23 cellular contexts compared by ENCODE assay signal in genomic region chr2:101787097-101787496, GRCh38.
DNase-seq lines count a peak whose midpoint lies in the region; TF ChIP-seq lines count a peak whose summit lies in the region.
"Had no signal": no experiment of that assay in that cellular context is flagged by ENCODE, and none has a peak within 500 bp of the region (broad histone marks: within the 10 kb centered on the region; RNA-seq: fewer than 3 reads in every experiment).

No MANE protein-coding gene starts in this region.

- H3K9me3 ChIP-seq in trophoblast cell (ENCODE audit: insufficient read depth, low read depth, low read length): no peaks in the 10 kb centered on the region
- H3K9me3 ChIP-seq: breast epithelium, colonic mucosa, HAP-1, prostate gland, upper lobe of left lung had no signal

- no peak overlapping the region for H3K4me2 ChIP-seq in trophoblast cell (ENCODE audit: low read length)

- H3K79me2 ChIP-seq in trophoblast cell (ENCODE audit: control insufficient read depth, insufficient read depth, low read length, poor library complexity): peaks cover 7% of the 10 kb centered on the region

- no peak overlapping the region for H3K27ac ChIP-seq in trophoblast cell (ENCODE audit: low read depth, low read length)
- H3K27ac ChIP-seq: breast epithelium, colonic mucosa, prostate gland, upper lobe of left lung had no signal

- H4K91ac ChIP-seq in trophoblast cell (ENCODE audit: low read depth, low read length): no peak overlapping the region

- no peak overlapping the region for H3K14ac ChIP-seq in trophoblast cell (ENCODE audit: low read length)

- H3K4me3 ChIP-seq in fibroblast of mammary gland (ENCODE audit: control insufficient read depth, low read depth, low read length): no peak overlapping the region
- H3K4me3 ChIP-seq in trophoblast cell (ENCODE audit: low read depth, low read length): no peak overlapping the region
- H3K4me3 ChIP-seq: breast epithelium, colonic mucosa, HAP-1, prostate gland, upper lobe of left lung had no signal

- H4K8ac ChIP-seq in trophoblast cell (ENCODE audit: low read depth, low read length): no peak overlapping the region

- no peak overlapping the region for H4K12ac ChIP-seq in trophoblast cell (ENCODE audit: low read depth, low read length)

- peaks cover 0 to 5% of the 10 kb centered on the region in 2 experiments for H3K4me1 ChIP-seq in trophoblast cell (ENCODE audit: control insufficient read depth in 1 of 2, insufficient read depth in 2 of 2, low read length in 2 of 2)
- H3K4me1 ChIP-seq: colonic mucosa, prostate gland had no signal

- H3K23ac ChIP-seq in trophoblast cell (ENCODE audit: low read length): no peak overlapping the region

- H2BK5ac ChIP-seq in trophoblast cell (ENCODE audit: low read depth, low read length, poor library complexity): no peak overlapping the region

- no peaks in the 10 kb centered on the region for H3K27me3 ChIP-seq in trophoblast cell (ENCODE audit: insufficient read depth, low read length)
- H3K27me3 ChIP-seq: breast epithelium, colonic mucosa, upper lobe of left lung had no signal

- H3K4ac ChIP-seq in trophoblast cell (ENCODE audit: low read depth, low read length): peak overlapping the region; percentile 56

- no peak overlapping the region for H3K18ac ChIP-seq in trophoblast cell (ENCODE audit: low read length)

- no peak overlapping the region for H2AFZ ChIP-seq in trophoblast cell (ENCODE audit: insufficient read depth, low read length, poor library complexity)

- H2BK12ac ChIP-seq in trophoblast cell (ENCODE audit: low read length): no peak overlapping the region

- H2BK120ac ChIP-seq in trophoblast cell (ENCODE audit: insufficient read depth, low read length, poor library complexity): no peak overlapping the region

- TF ChIP-seq CTCF in fibroblast of mammary gland (conservative IDR thresholded peaks at IDR 0.05; ENCODE audit: control insufficient read depth, insufficient read depth, low read depth, low read length): no peak

- peaks cover 4% of the 10 kb centered on the region for H3K79me1 ChIP-seq in trophoblast cell (ENCODE audit: low read length)

- no CpG with 5 or more reads among the region's 3 CpGs for WGBS in trophoblast cell (ENCODE audit: extremely low coverage, insufficient coverage, insufficient read length)

- H3K36me3 ChIP-seq in trophoblast cell (ENCODE audit: control insufficient read depth in 1 of 2, insufficient read depth in 2 of 2, low read length in 2 of 2): peaks cover 0 to 4% of the 10 kb centered on the region in 2 experiments
- H3K36me3 ChIP-seq: breast epithelium, colonic mucosa, HAP-1, prostate gland had no signal

- no peak overlapping the region for H2AK5ac ChIP-seq in trophoblast cell (ENCODE audit: low read length)

- DNase-seq in ELR (ENCODE audit: low read depth) (peak; percentile 72), NCI-H226 (peak; percentile 18), fibroblast of mammary gland (ENCODE audit: low read depth) (peak; percentile 74), trophoblast cell (no peak), NCI-H2171 treated with DMSO at 0.1 percent for 48 hours (lab: John Stamatoyannopoulos, UW) (no peak), NCI-H2107 (lab: John Stamatoyannopoulos, UW) (no peak), DMS 273 (lab: John Stamatoyannopoulos, UW; ENCODE audit: unreplicated experiment) (no peak)
- DNase-seq: activated CD4-positive, alpha-beta T cell treated with anti-CD3 and anti-CD28 coated beads, Interleukin-2, amount 50 U/mL, for 1 hour; activated naive CD4-positive, alpha-beta T cell treated with Interleukin-2 at 50 U/mL for 16 hours; activated T-cell treated with anti-CD3 and anti-CD28 coated beads, Interleukin-2, amount 50 U/mL, for 4 hours; colonic mucosa; DMS 273 treated with DMSO at 0.1 percent for 48 hours; KG1; left colon; NCI-H1436 treated with DMSO at 0.1 percent for 48 hours; NCI-H510A treated with DMSO at 0.1 percent for 48 hours; SHP77; stimulated activated CD4-positive, alpha-beta T cell treated with anti-CD3 and anti-CD28 coated beads, Interleukin-4, amount 100 ng/mL, for 24 hours; substantia nigra; upper lobe of left lung had no signal

- no peak overlapping the region for H3K9ac ChIP-seq in trophoblast cell (ENCODE audit: low read length)

Comparison
In these comparisons a context has a peak if more than half of its experiments do, and no peak if none do; other contexts are left out.
1. DNase-seq: peak in ELR (single experiment), NCI-H226 (single experiment) and fibroblast of mammary gland (single experiment); none in trophoblast cell (0 of 2), NCI-H2171 treated with DMSO at 0.1 percent for 48 hours (single experiment), NCI-H2107 (single experiment) and DMS 273 (single experiment).